ENCODE assay signal across 8 cellular contexts in the genomic region with DNA sequence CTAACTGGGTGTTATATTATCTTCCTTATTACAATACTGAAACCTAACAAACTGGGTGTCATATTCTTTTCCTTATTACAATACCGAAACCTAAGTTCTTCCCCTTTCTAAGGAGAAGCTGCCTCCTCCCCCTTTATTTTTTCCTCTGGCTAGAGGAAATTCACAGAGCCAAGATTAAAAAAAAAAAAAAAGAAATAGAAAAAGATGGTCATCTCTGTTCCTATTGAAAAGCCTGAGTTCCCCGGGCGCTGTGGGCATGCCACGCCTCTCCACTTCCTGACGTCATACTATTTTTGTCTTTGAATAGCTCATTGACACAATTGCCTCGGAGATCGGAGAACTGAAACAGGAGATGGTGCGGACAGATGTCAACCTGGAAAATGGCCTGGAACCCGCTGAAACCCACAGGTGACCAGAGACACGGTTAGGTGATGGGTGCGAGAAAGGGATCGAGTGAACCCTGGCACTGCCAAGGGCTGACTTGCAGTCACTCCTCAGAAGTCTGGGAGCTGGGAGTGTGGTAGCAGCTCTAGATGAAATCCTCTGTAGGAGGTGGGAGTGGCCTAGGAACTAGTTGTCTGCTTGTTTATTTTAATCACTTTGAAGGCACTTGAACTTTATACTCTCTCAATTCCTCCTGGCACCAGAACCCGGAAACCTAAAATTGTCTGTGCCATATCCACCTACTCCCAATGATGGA.
A peak's percentile ranks its signal among the peaks of the same experiment; 100 is the strongest.
DNase-seq lines count a peak whose midpoint lies in the region; ATAC-seq, FAIRE-seq and TF ChIP-seq lines count a peak whose summit lies in the region.

No MANE protein-coding gene starts in this region.

- H3K36me3 Mint-ChIP-seq in endothelial cell (ENCODE audit: low read depth, unreplicated experiment) (peaks cover 31% of the 10 kb centered on the region), nephron progenitor cell (ENCODE audit: low read depth) (peaks cover 45% of the 10 kb centered on the region)

- DNase-seq in GDM1 (lab: John Stamatoyannopoulos, UW): peak; percentile 24
- peak; percentile 36 for DNase-seq in NCI-H2227 treated with DMSO at 0.1 percent for 48 hours (lab: John Stamatoyannopoulos, UW)
- no peak for DNase-seq in endothelial cell (ENCODE audit: low spot score)
- DNase-seq in nephron progenitor cell: no peak
- no peak for DNase-seq in foreskin fibroblast
- DNase-seq in RCC 7860 (ENCODE audit: low spot score): no peak

- no peak overlapping the region for H3K4me3 Mint-ChIP-seq in endothelial cell (ENCODE audit: unreplicated experiment)
- no peak overlapping the region for H3K4me3 Mint-ChIP-seq in nephron progenitor cell

- ATAC-seq in HG03045 (IDR thresholded peaks at IDR 0.05; ENCODE audit: unreplicated experiment): no peak
- ATAC-seq in GM21360 (IDR thresholded peaks at IDR 0.05; ENCODE audit: unreplicated experiment): no peak

- H3K4me1 Mint-ChIP-seq in endothelial cell (ENCODE audit: unreplicated experiment): peaks cover 65% of the 10 kb centered on the region
- peaks cover 53% of the 10 kb centered on the region for H3K4me1 Mint-ChIP-seq in nephron progenitor cell

- H3K27ac Mint-ChIP-seq in endothelial cell (ENCODE audit: unreplicated experiment): peak overlapping the region; percentile 39
- H3K27ac Mint-ChIP-seq in nephron progenitor cell: peak overlapping the region; percentile 75

- peaks cover 14% of the 10 kb centered on the region for H3K27me3 Mint-ChIP-seq in endothelial cell (ENCODE audit: unreplicated experiment)
- no peaks in the 10 kb centered on the region for H3K27me3 Mint-ChIP-seq in nephron progenitor cell (ENCODE audit: low read depth, poor library complexity)

- TF ChIP-seq CTCF in endothelial cell (IDR thresholded peaks at IDR 0.05; ENCODE audit: unreplicated experiment): no peak
- no peak for TF ChIP-seq CTCF in nephron progenitor cell (IDR thresholded peaks at IDR 0.05)
- no peak for TF ChIP-seq CTCF in foreskin fibroblast (IDR thresholded peaks at IDR 0.05; ENCODE audit: low read depth, low read length)

- H3K4me3 ChIP-seq in foreskin fibroblast (ENCODE audit: low read depth in 1 of 2, low read length in 2 of 2): no peak overlapping the region

- H3K9me3 Mint-ChIP-seq in endothelial cell (ENCODE audit: unreplicated experiment): no peaks in the 10 kb centered on the region
- peaks cover 12% of the 10 kb centered on the region for H3K9me3 Mint-ChIP-seq in nephron progenitor cell

- no peak for FAIRE-seq in RCC 7860 (lab: Jason Lieb, UNC)

Comparison
In these comparisons a context has a peak if more than half of its experiments do, and no peak if none do; other contexts are left out.
1. DNase-seq: peak in GDM1 (single experiment) and NCI-H2227 treated with DMSO at 0.1 percent for 48 hours (single experiment); none in endothelial cell (single experiment), nephron progenitor cell (single experiment), foreskin fibroblast (0 of 2) and RCC 7860 (single experiment).